8 cellular contexts compared by ENCODE assay signal in the genomic region with DNA sequence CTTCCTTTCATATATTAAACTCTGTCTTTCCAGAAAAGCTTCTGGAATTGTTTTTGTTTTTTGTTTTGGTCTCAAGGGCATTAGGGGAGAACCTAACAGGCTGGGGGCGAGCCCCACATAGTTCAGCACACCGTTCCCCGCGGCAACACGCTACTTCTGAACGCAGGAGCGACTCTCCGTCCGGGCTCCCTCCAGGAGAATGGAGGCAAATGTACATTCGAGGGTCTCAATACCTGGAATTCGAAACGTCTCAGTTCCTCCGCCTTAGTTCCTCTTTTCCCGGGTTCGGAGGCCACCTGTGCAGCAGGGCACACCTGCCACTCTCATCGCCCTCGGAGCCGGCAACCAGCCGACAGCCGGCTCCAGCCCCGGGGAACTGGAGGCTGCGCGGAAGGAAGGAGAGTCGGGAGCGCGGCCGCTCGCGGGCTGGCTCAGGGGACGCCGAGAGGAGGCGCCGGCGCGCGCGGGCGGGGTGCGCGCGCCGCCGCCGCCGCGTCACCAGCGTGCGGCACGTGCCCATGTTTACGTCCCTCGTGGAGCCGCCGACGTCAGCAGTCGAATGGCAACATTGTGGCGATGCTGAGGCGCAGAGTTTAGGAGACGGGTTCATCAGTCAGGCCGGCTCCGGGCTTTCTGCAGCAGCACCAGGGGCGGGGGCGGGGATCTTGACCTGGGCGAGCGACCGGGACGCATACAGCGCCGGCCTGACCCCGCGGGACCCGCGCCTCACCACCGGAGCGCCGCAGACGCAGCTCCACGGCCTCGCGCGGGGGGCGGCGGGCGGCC. TPM values are rescaled to one million over a fixed set of nuclear protein-coding genes. Genes with fewer than 3 reads are reported as not detected.
DNase-seq lines count a peak whose midpoint lies in the region; ATAC-seq lines count a peak whose summit lies in the region.

JMY (plus strand) TSS at position 554 of the 786 bp plus-strand sequence. CDS start 520 bp downstream, outside the sequence.

- H2AFZ ChIP-seq in ACC112 (ENCODE audit: low read length, unreplicated experiment): peak within 1 kb of the TSS; percentile 99

- peak within 1 kb of the TSS; percentile 64 for H3K27ac ChIP-seq in ACC112 (ENCODE audit: low read depth, low read length)

- peaks cover 7% of the 10 kb centered on the region for H3K79me2 ChIP-seq in ACC112 (ENCODE audit: control insufficient read depth, insufficient read depth, low read length, unreplicated experiment)

- peak within 1 kb of the TSS; percentile 99 for H3K4me3 ChIP-seq in ACC112 (ENCODE audit: low read depth, low read length)

- H3K36me3 ChIP-seq in ACC112 (ENCODE audit: insufficient read depth, low read length): no peaks in the 10 kb centered on the region

- ATAC-seq in GM18867 (IDR thresholded peaks at IDR 0.05; ENCODE audit: unreplicated experiment) (peak; percentile 80), HG03097 (IDR thresholded peaks at IDR 0.05; ENCODE audit: low FRiP score, unreplicated experiment) (peak; percentile 60)

- peaks cover 8% of the 10 kb centered on the region for H3K4me1 ChIP-seq in ACC112 (ENCODE audit: control insufficient read depth, insufficient read depth, low read length, unreplicated experiment)

- H3K27me3 ChIP-seq in ACC112 (ENCODE audit: insufficient read depth, low read length): no peaks in the 10 kb centered on the region

- DNase-seq in NCI-H2227 (lab: John Stamatoyannopoulos, UW; ENCODE audit: unreplicated experiment): peak; percentile 84
- peak; percentile 76 for DNase-seq in activated CD4-positive, alpha-beta T cell treated with anti-CD3 and anti-CD28 coated beads for 1 hour
- DNase-seq in cerebellum (ENCODE audit: low spot score): peak; percentile 95
- DNase-seq in kidney tubule cell (ENCODE audit: low spot score): peak; percentile 92
- DNase-seq in stimulated activated CD4-positive, alpha-beta T cell treated with anti-CD3 and anti-CD28 coated beads, Interleukin-1b, Interleukin-23, amount 100 ng/mL, for 1 hour (ENCODE audit: low read depth in 2 of 2): peak; percentile 44 to 67

RNA-seq across cellular contexts. Expression of gene JMY, which starts in this region (rescaled TPM):
- 27.0 TPM for total RNA-seq in cerebellum

Comparison
In these comparisons a context has a peak if more than half of its experiments do, and no peak if none do; other contexts are left out.
1. Peak in every context shown above with its lines: DNase-seq, ATAC-seq, H3K4me3 ChIP-seq and H3K27ac ChIP-seq.